Comparison of ENCODE assay signal across 17 cellular contexts in the genomic region with DNA sequence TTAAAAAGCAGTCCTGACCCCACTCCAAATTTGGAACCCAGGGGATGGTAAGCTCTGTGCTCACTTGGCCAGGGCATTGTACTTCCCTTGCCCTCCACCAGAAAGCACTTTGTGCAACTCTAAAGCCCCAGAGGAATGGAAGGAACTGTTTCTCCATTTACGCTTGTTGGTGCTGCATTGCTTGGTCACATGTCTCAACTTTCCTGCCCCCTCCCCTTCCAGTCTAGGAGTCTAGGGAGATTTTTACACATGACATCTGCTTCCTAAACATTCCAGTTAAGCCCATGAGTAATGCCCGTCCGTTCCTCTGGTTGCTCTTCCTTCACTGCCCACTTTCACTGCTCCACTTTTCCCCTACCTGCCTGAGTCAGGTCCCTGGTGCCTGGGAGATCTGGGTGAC.
A peak's percentile ranks its signal among the peaks of the same experiment; 100 is the strongest.
DNase-seq lines count a peak whose midpoint lies in the region; TF ChIP-seq lines count a peak whose summit lies in the region.
"Had no signal": no experiment of that assay in that cellular context is flagged by ENCODE, and none has a peak within 500 bp of the region (broad histone marks: within the 10 kb centered on the region; RNA-seq: fewer than 3 reads in every experiment).

No MANE protein-coding gene starts in this region.

- 60 to 85% (median 67%) methylated on average over 3 of the region's 3 CpGs for WGBS in adrenal gland, 4 donors

- no peak overlapping the region for H3K27ac ChIP-seq in AG04450 (ENCODE audit: low read depth, low read length)
- no peak overlapping the region for H3K27ac ChIP-seq in adrenal gland

- no peaks in the 10 kb centered on the region for H3K27me3 ChIP-seq in AG04450 (ENCODE audit: control insufficient read depth, insufficient read depth, low read length)
- no peaks in the 10 kb centered on the region for H3K27me3 ChIP-seq in adrenal gland

- TF ChIP-seq POLR2A in adrenal gland (IDR thresholded peaks at IDR 0.05): no peak

- DNase-seq in AG04450 (ENCODE audit: low read depth, low spot score): peak; percentile 15
- DNase-seq in NCI-H226: peak; percentile 32
- peak; percentile 17 for DNase-seq in choroid plexus epithelial cell (ENCODE audit: low read depth)
- peak; percentile 57 for DNase-seq in left kidney (ENCODE audit: low read depth, low spot score)
- DNase-seq in SIG-M5 (lab: John Stamatoyannopoulos, UW): no peak
- no peak for DNase-seq in DMS 273 (lab: John Stamatoyannopoulos, UW; ENCODE audit: unreplicated experiment)
- no peak for DNase-seq in activated CD4-positive, alpha-beta T cell treated with anti-CD3 and anti-CD28 coated beads for 48 hours
- DNase-seq in adrenal gland: no peak
- DNase-seq: activated CD4-positive, CD25-positive, alpha-beta regulatory T cell treated with anti-CD3 and anti-CD28 coated beads, Interleukin-2, amount 50 U/mL, for 72 hours; activated CD8-positive, alpha-beta memory T cell treated with anti-CD3 and anti-CD28 coated beads, Interleukin-2, amount 50 U/mL, for 4 hours; CD8-positive, alpha-beta T cell; foreskin melanocyte; NCI-H2107; NCI-H774; RPMI8226; stimulated activated CD4-positive, alpha-beta T cell treated with anti-CD3 and anti-CD28 coated beads, Interleukin-4, amount 100 ng/mL, for 4 hours had no signal

- intact Hi-C loops in adrenal gland (cut with DNase I): no loop called here

- CTCF ChIA-PET in AG04450 (lab: Charles Lee): interaction anchor here (0.7 kb wide), 1 partner anchor 59 kb away, joined by 3 read pairs; no protein-coding TSS in a partner anchor

- POLR2A ChIA-PET in AG04450 (lab: Yijun Ruan, JAX): no interaction called here

- no peak overlapping the region for H3K4me3 ChIP-seq in AG04450 (ENCODE audit: low read depth, low read length)
- H3K4me3 ChIP-seq in choroid plexus epithelial cell (ENCODE audit: low read depth, low read length): no peak overlapping the region
- no peak overlapping the region for H3K4me3 ChIP-seq in adrenal gland
- H3K4me3 ChIP-seq: A549 had no signal

- H3K36me3 ChIP-seq in adrenal gland (replicated peaks in 1 of 2): no peaks in the 10 kb centered on the region

- H3K4me1 ChIP-seq in adrenal gland (replicated peaks in 1 of 2): no peaks in the 10 kb centered on the region
- H3K4me1 ChIP-seq: A549 had no signal

- TF ChIP-seq CTCF in AG04450 (IDR thresholded peaks at IDR 0.05; ENCODE audit: low read depth, low read length): no peak
- peak; percentile 10 for TF ChIP-seq CTCF in choroid plexus epithelial cell (conservative IDR thresholded peaks at IDR 0.05; ENCODE audit: low read depth, low read length)
- TF ChIP-seq CTCF in adrenal gland (IDR thresholded peaks at IDR 0.05): no peak

- H3K9me3 ChIP-seq in AG04450 (ENCODE audit: control insufficient read depth, insufficient read depth, low read length) (no peaks in the 10 kb centered on the region), adrenal gland (replicated peaks in 1 of 3) (no peaks in the 10 kb centered on the region)
- H3K9me3 ChIP-seq: A549 had no signal

Comparison
In these comparisons a context has a peak if more than half of its experiments do, and no peak if none do; other contexts are left out.
1. DNase-seq: peak in AG04450 (single experiment), NCI-H226 (single experiment), choroid plexus epithelial cell (single experiment) and left kidney (single experiment); none in SIG-M5 (single experiment), DMS 273 (single experiment), activated CD4-positive, alpha-beta T cell treated with anti-CD3 and anti-CD28 coated beads for 48 hours (single experiment) and adrenal gland (0 of 7).